9 cellular contexts compared by ENCODE assay signal in genomic region chr1:201488817-201489581, GRCh38. TPM values are rescaled to one million over a fixed set of nuclear protein-coding genes. Genes with fewer than 3 reads are reported as not detected.
DNase-seq lines count a peak whose midpoint lies in the region; TF ChIP-seq lines count a peak whose summit lies in the region.
"Had no signal": no experiment of that assay in that cellular context is flagged by ENCODE, and none has a peak within 500 bp of the region (broad histone marks: within the 10 kb centered on the region; RNA-seq: fewer than 3 reads in every experiment).

No MANE protein-coding gene starts in this region.

- H3K4me1 ChIP-seq in esophagus (ENCODE audit: control insufficient read depth in 2 of 2, insufficient read depth in 2 of 2, low read length in 1 of 2), result peaks cover 12 to 24% of the 10 kb centered on the region in 2 donors
- H3K4me1 ChIP-seq in neutrophil (ENCODE audit: control insufficient read depth in 1 of 2, insufficient read depth in 1 of 2, low read depth in 1 of 2, low read length in 1 of 2), result peaks cover 19 to 26% of the 10 kb centered on the region in 2 experiments

- DNase-seq in AG10803 (ENCODE audit: low read depth) (peak; percentile 97), RPMI7951 (ENCODE audit: low read depth) (peak; percentile 98), middle frontal gyrus (ENCODE audit: extremely low spot score, low spot score) (no peak), hippocampal formation (lab: John Stamatoyannopoulos, UW) (no peak)
- DNase-seq in activated effector memory CD4-positive, alpha-beta T cell treated with anti-CD3 and anti-CD28 coated beads, Interleukin-2, amount 50 U/mL, for 16 hours, result no peak
- no peak for DNase-seq in activated CD8-positive, alpha-beta memory T cell treated with anti-CD3 and anti-CD28 coated beads, Interleukin-2, amount 50 U/mL, for 48 hours
- DNase-seq: endodermal cell had no signal

- peak overlapping the region; percentile 61 to 81 for H3K27ac ChIP-seq in esophagus (ENCODE audit: low read depth in 2 of 2, low read length in 1 of 2)
- H3K27ac ChIP-seq in neutrophil, result peak overlapping the region; percentile 54

- TF ChIP-seq CTCF in AG10803 (conservative IDR thresholded peaks at IDR 0.05; ENCODE audit: low read length) (no peak), neutrophil (IDR thresholded peaks at IDR 0.05) (no peak)

- H3K27me3 ChIP-seq in esophagus (ENCODE audit: control insufficient read depth in 1 of 2, insufficient read depth in 2 of 2, low read length in 2 of 2) (no peaks in the 10 kb centered on the region), neutrophil (no peaks in the 10 kb centered on the region)

- WGBS in esophagus, 2 donors, result 53 to 67% methylated on average over 12 of the region's 12 CpGs

- H3K36me3 ChIP-seq in esophagus (ENCODE audit: control insufficient read depth in 2 of 2, insufficient read depth in 2 of 2, low read length in 1 of 2) (peaks cover 10 to 43% of the 10 kb centered on the region in 2 donors), neutrophil (peaks cover 58% of the 10 kb centered on the region)

- H3K4me3 ChIP-seq in AG10803 (ENCODE audit: low read length) (no peak overlapping the region), esophagus (ENCODE audit: low read depth in 1 of 2, low read length in 2 of 2) (no peak overlapping the region), neutrophil (ENCODE audit: low read depth in 1 of 2, low read length in 1 of 2) (no peak overlapping the region)

- no peaks in the 10 kb centered on the region for H3K9me3 ChIP-seq in esophagus (ENCODE audit: control insufficient read depth in 2 of 2, insufficient read depth in 1 of 2, low read depth in 1 of 2, low read length in 1 of 2)
- no peaks in the 10 kb centered on the region for H3K9me3 ChIP-seq in neutrophil

RNA-seq across cellular contexts. Expression of gene CSRP1, which starts 17.9 kb away (rescaled TPM):
- 292 and 402 TPM in 2 replicates for total RNA-seq in RPMI7951 (2014; rRNA removed; shearing (Covaris generic))
- 100 to 1,000 TPM; 174 to 333 TPM for polyA plus RNA-seq in esophagus

RNA-seq across cellular contexts. Expression of gene PHLDA3, which starts 20.0 kb away (rescaled TPM):
- 6.4 and 15.8 TPM in 2 replicates for total RNA-seq in RPMI7951 (2014; rRNA removed; shearing (Covaris generic))
- 10 to 100 TPM; 40.4 to 76.9 TPM for polyA plus RNA-seq in esophagus

RNA-seq across cellular contexts. Expression of gene NAV1, which starts 49.9 kb away (rescaled TPM):
- total RNA-seq in RPMI7951 (2014; rRNA removed; shearing (Covaris generic)), result 24.7 and 27.6 TPM in 2 replicates
- 1 to 10 TPM; 3.9 to 4.6 TPM for polyA plus RNA-seq in esophagus

Comparison
In these comparisons a context has a peak if more than half of its experiments do, and no peak if none do; other contexts are left out.
1. DNase-seq: peak in AG10803 (single experiment) and RPMI7951 (single experiment); none in activated effector memory CD4-positive, alpha-beta T cell treated with anti-CD3 and anti-CD28 coated beads, Interleukin-2, amount 50 U/mL, for 16 hours (single experiment), middle frontal gyrus (single experiment), activated CD8-positive, alpha-beta memory T cell treated with anti-CD3 and anti-CD28 coated beads, Interleukin-2, amount 50 U/mL, for 48 hours (single experiment) and hippocampal formation (0 of 2).